ENCODE assay signal across 8 cellular contexts in the genomic region with DNA sequence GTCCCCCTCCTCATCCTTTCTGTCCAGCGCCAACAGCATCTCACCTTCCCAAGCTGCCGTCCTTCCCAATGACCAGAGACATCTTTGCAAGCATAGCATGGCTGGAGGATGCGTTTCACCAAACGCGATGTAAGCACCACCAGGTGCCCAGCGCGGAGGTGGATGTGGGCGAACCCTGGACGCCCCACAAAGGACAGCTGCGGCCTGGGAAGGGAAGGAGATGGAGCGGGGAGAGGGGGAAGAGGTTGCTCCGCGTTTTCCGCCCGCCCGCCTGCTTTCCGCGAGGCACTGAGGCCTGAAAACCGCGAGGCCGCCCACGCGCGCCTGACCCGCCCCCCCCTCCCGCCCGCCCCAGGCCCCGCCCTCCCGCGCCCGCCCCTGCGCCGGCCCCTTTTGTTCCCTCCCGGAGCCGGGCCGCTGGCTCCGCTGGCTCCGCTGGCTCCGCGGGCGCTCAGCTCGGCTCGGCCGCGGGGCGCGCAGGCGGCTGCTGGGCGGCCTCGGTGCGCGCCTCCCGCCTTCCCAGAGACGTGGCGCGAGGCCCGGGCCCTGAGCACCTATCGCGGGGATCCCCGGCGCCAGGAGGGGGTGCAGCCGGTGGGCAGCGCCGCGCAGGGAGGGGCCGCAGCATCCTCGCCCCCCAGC. TPM values are rescaled to one million over a fixed set of nuclear protein-coding genes. Genes with fewer than 3 reads are reported as not detected.
DNase-seq lines count a peak whose midpoint lies in the region; ATAC-seq and TF ChIP-seq lines count a peak whose summit lies in the region.

A gene (plus strand): TSS at position 390 of the 642 bp plus-strand sequence. CDS start 28,140 bp downstream, outside the sequence.

- in situ Hi-C loops in endometrial microvascular endothelial cells (cut with HindIII; ENCODE audit: inconsistent ontology term, low pct_unique_long_range_greater_than_20kb, low sequenced_read_pairs) = loop anchor here (25.0 kb wide), 1 partner anchor 102 kb away; no protein-coding TSS in a partner anchor

- DNase-seq in NOMO-1 treated with DMSO at 0.1 percent for 48 hours (lab: John Stamatoyannopoulos, UW; ENCODE audit: unreplicated experiment) (peak; percentile 91), cortex of kidney (lab: John Stamatoyannopoulos, UW) (no peak)
- peak; percentile 78 for DNase-seq in activated CD8-positive, alpha-beta memory T cell treated with anti-CD3 and anti-CD28 coated beads, Interleukin-2, amount 50 U/mL, for 4 hours
- peak; percentile 75 for DNase-seq in stimulated activated CD8-positive, alpha-beta memory T cell treated with anti-CD3 and anti-CD28 coated beads, Interleukin-12 subunit alpha, Interleukin-12 subunit beta, amount 100 ng/mL, for 4 hours (ENCODE audit: low read depth)

- no peaks in the 10 kb centered on the region for H3K36me3 ChIP-seq in mesodermal cell (ENCODE audit: control insufficient read depth, insufficient read depth, low read length)

- peak within 1 kb of the TSS; percentile 57 for H3K27ac ChIP-seq in mesodermal cell (ENCODE audit: low read depth, low read length, severe bottlenecking)

- no peaks in the 10 kb centered on the region for H3K9me3 ChIP-seq in mesodermal cell (ENCODE audit: control insufficient read depth, low read length)

- peaks cover 14% of the 10 kb centered on the region for H3K4me1 ChIP-seq in mesodermal cell (ENCODE audit: control insufficient read depth, insufficient read depth, low read length, poor library complexity, severe bottlenecking)

- WGBS in mesodermal cell (ENCODE audit: insufficient coverage in 2 of 2), 2 experiments = 1 to 8% methylated on average over 8 to 43 of the region's 67 CpGs

- peak; percentile 86 for TF ChIP-seq POLR2A in GM15510 (IDR thresholded peaks at IDR 0.05; ENCODE audit: borderline replicate concordance, extremely low read depth, insufficient read length)

- H3K4me3 ChIP-seq in mesodermal cell (ENCODE audit: extremely low read depth, insufficient read depth, low read length, poor library complexity, severe bottlenecking) = peak within 1 kb of the TSS; percentile 86

- peak; percentile 33 for ATAC-seq in HG03196 (IDR thresholded peaks at IDR 0.05; ENCODE audit: unreplicated experiment)

RNA-seq across cellular contexts. Expression of the gene that starts here (rescaled TPM):
- total RNA-seq in endometrial microvascular endothelial cells (ENCODE audit: inconsistent ontology term) = 19.3 TPM
- polyA plus RNA-seq in mesodermal cell (2013, experiment 1 of 2) = 57.7 TPM
- polyA plus RNA-seq in mesodermal cell (2013, experiment 2 of 2) = 45.1 TPM
